ENCODE assay signal across 19 cellular contexts in the genomic region with DNA sequence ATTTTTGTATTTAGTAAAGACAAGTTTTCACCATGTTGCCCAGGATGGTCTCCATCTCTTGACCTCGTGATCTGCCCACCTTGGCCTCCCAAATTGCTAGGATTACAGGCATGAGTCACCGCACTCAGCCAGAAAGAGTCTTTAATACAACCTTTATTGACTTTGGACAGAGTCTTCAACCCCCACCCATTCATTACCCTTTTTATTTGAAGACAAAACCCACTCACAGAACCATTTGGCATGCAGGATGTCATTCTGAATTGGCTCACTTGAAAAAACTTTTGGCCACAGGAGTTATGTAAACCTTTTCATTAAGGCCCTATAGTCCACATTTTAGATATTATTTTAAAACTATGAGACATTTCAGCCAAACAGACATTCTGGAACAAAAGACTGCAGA.
"Had no signal": no experiment of that assay in that cellular context is flagged by ENCODE, and none has a peak within 500 bp of the region (broad histone marks: within the 10 kb centered on the region; RNA-seq: fewer than 3 reads in every experiment).

No MANE protein-coding gene starts in this region.

- H3K9me3 Mint-ChIP-seq: activated naive CD4-positive, alpha-beta T cell treated with anti-CD3 and anti-CD28 coated beads, Interleukin-2, amount 50 U/mL, for 72 hours; endodermal cell; nephron progenitor cell had no signal

- H3K4me1 Mint-ChIP-seq: immature natural killer cell, nephron progenitor cell had no signal

- DNase-seq: activated CD4-positive, CD25-positive, alpha-beta regulatory T cell treated with anti-CD3 and anti-CD28 coated beads, Interleukin-2, amount 50 U/mL, for 72 hours; activated gamma-delta T cell; adrenal gland; body of pancreas; caudate nucleus; dorsolateral prefrontal cortex; endodermal cell; immature natural killer cell; kidney glomerular epithelial cell; left ventricle myocardium inferior; nephron progenitor cell; occipital lobe; stimulated activated CD4-positive, alpha-beta T cell treated with anti-CD3 and anti-CD28 coated beads, Interleukin-1b, Interleukin-23, amount 100 ng/mL, for 48 hours; stimulated activated CD8-positive, alpha-beta memory T cell treated with anti-CD3 and anti-CD28 coated beads, Interleukin-4, amount 100 ng/mL, for 48 hours; stimulated activated naive CD4-positive, alpha-beta T cell; T-helper 2 cell; thyroid gland had no signal

- H3K27me3 Mint-ChIP-seq: progenitor cell of endocrine pancreas had no signal

- ATAC-seq: activated naive CD4-positive, alpha-beta T cell treated with anti-CD3 and anti-CD28 coated beads, Interleukin-2, amount 50 U/mL, for 72 hours; body of pancreas had no signal

- H3K36me3 Mint-ChIP-seq: activated naive CD4-positive, alpha-beta T cell treated with anti-CD3 and anti-CD28 coated beads, Interleukin-2, amount 50 U/mL, for 72 hours; immature natural killer cell had no signal

- H3K27ac Mint-ChIP-seq: activated naive CD4-positive, alpha-beta T cell treated with anti-CD3 and anti-CD28 coated beads, Interleukin-2, amount 50 U/mL, for 72 hours; endodermal cell; immature natural killer cell; nephron progenitor cell; progenitor cell of endocrine pancreas had no signal

- H3K4me3 Mint-ChIP-seq: endodermal cell, immature natural killer cell, nephron progenitor cell had no signal
